In the genomic region with DNA sequence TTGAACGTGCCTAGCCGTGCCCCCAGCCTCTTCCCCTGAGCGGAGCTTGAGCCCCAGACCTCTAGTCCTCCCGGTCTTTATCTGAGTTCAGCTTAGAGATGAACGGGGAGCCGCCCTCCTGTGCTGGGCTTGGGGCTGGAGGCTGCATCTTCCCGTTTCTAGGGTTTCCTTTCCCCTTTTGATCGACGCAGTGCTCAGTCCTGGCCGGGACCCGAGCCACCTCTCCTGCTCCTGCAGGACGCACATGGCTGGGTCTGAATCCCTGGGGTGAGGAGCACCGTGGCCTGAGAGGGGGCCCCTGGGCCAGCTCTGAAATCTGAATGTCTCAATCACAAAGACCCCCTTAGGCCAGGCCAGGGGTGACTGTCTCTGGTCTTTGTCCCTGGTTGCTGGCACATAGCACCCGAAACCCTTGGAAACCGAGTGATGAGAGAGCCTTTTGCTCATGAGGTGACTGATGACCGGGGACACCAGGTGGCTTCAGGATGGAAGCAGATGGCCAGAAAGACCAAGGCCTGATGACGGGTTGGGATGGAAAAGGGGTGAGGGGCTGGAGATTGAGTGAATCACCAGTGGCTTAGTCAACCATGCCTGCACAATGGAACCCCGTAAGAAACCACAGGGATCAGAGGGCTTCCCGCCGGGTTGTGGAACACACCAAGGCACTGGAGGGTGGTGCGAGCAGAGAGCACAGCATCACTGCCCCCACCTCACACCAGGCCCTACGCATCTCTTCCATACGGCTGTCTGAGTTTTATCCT, we compare ENCODE assay signal across 8 cellular contexts. TPM values are rescaled to one million over a fixed set of nuclear protein-coding genes. Genes with fewer than 3 reads are reported as not detected.
DNase-seq lines count a peak whose midpoint lies in the region; ATAC-seq and TF ChIP-seq lines count a peak whose summit lies in the region.

No MANE protein-coding gene starts in this region.

- H3K27me3 ChIP-seq in SJSA1 (replicated peaks) (no peaks in the 10 kb centered on the region), left lung (no peaks in the 10 kb centered on the region), suprapubic skin (no peaks in the 10 kb centered on the region)

- H3K36me3 ChIP-seq in SJSA1 (peaks cover 4% of the 10 kb centered on the region), left lung (no peaks in the 10 kb centered on the region), suprapubic skin (no peaks in the 10 kb centered on the region)

- TF ChIP-seq CTCF in choroid plexus epithelial cell (conservative IDR thresholded peaks at IDR 0.05; ENCODE audit: low read depth, low read length) (no peak), left lung (IDR thresholded peaks at IDR 0.05) (no peak), suprapubic skin (IDR thresholded peaks at IDR 0.05) (no peak)

- DNase-seq in NCI-H1417 (lab: John Stamatoyannopoulos, UW) = peak in 2 of 3 experiments; percentile 50 to 68
- DNase-seq in NCI-H1417 treated with DMSO at 0.1 percent for 48 hours (lab: John Stamatoyannopoulos, UW) = no peak
- DNase-seq in SJSA1 (ENCODE audit: low read depth in 1 of 2, low spot score in 2 of 2) = no peak
- DNase-seq in choroid plexus epithelial cell (ENCODE audit: low read depth) = peak; percentile 48
- DNase-seq in left lung = peak; percentile 42 to 80
- DNase-seq in suprapubic skin (ENCODE audit: low spot score in 2 of 2) = peak in 1 of 2 donors; percentile 71

- peak; percentile 11 for ATAC-seq in HG03280 (IDR thresholded peaks at IDR 0.05; ENCODE audit: unreplicated experiment)
- ATAC-seq in left lung = peak; percentile 13
- no peak for ATAC-seq in HG03457 (IDR thresholded peaks at IDR 0.05; ENCODE audit: unreplicated experiment)

- H3K27ac ChIP-seq in SJSA1 (no peak overlapping the region), left lung (peak overlapping the region; percentile 74 to 89), suprapubic skin (peak overlapping the region; percentile 71)

- 44% methylated on average over 21 of the region's 23 CpGs for WGBS in suprapubic skin

- no peak for TF ChIP-seq EP300 in suprapubic skin (IDR thresholded peaks at IDR 0.05)

- H3K4me3 ChIP-seq in SJSA1 (peak overlapping the region; percentile 94), choroid plexus epithelial cell (ENCODE audit: low read depth, low read length) (peak overlapping the region; percentile 87), left lung (peak overlapping the region; percentile 86 to 88), suprapubic skin (peak overlapping the region; percentile 96)

- no peak for TF ChIP-seq POLR2A in suprapubic skin (IDR thresholded peaks at IDR 0.05)

- peaks cover 18% of the 10 kb centered on the region for H3K4me1 ChIP-seq in SJSA1 (replicated peaks)
- peaks cover 7 to 25% of the 10 kb centered on the region in 2 donors for H3K4me1 ChIP-seq in left lung
- peaks cover 41% of the 10 kb centered on the region for H3K4me1 ChIP-seq in suprapubic skin

- H3K9me3 ChIP-seq in SJSA1 (replicated peaks) (no peaks in the 10 kb centered on the region; the same call in 1 of the 2 replicates), left lung (no peaks in the 10 kb centered on the region), suprapubic skin (no peaks in the 10 kb centered on the region)

- intact Hi-C loops in left lung (cut with DNase I) = no loop called here

RNA-seq across cellular contexts. Expression of gene GAA, which starts 0.7 kb away (rescaled TPM):
- 35.7 and 49.9 TPM in 2 replicates for total RNA-seq in SJSA1 (2014; rRNA removed; shearing (Covaris generic))
- total RNA-seq in left lung (100 to 1,000 TPM in 1 of 2 donors, 10 to 100 TPM in 1; 85.7 to 105 TPM), suprapubic skin (10 to 100 TPM; 39.4 to 59.9 (median 45.3) TPM)

RNA-seq across cellular contexts. Expression of gene EIF4A3, which starts 44.8 kb away (rescaled TPM):
- total RNA-seq in SJSA1 (2014; rRNA removed; shearing (Covaris generic)) = 192 and 232 TPM in 2 replicates
- total RNA-seq in left lung = 10 to 100 TPM; 58.5 to 72.9 TPM
- total RNA-seq in suprapubic skin = 10 to 100 TPM; 59.8 to 69.2 (median 65.7) TPM

Comparison
In these comparisons a context has a peak if more than half of its experiments do, and no peak if none do; other contexts are left out.
1. DNase-seq: peak in NCI-H1417 (2 of 3), choroid plexus epithelial cell (single experiment) and left lung (2 of 2); none in NCI-H1417 treated with DMSO at 0.1 percent for 48 hours (single experiment) and SJSA1 (0 of 2).
2. Peak in every context shown above with its lines, with median percentiles within 50 percentile points of each other: H3K4me3 ChIP-seq.